8 cellular contexts compared by ENCODE assay signal in the genomic region with DNA sequence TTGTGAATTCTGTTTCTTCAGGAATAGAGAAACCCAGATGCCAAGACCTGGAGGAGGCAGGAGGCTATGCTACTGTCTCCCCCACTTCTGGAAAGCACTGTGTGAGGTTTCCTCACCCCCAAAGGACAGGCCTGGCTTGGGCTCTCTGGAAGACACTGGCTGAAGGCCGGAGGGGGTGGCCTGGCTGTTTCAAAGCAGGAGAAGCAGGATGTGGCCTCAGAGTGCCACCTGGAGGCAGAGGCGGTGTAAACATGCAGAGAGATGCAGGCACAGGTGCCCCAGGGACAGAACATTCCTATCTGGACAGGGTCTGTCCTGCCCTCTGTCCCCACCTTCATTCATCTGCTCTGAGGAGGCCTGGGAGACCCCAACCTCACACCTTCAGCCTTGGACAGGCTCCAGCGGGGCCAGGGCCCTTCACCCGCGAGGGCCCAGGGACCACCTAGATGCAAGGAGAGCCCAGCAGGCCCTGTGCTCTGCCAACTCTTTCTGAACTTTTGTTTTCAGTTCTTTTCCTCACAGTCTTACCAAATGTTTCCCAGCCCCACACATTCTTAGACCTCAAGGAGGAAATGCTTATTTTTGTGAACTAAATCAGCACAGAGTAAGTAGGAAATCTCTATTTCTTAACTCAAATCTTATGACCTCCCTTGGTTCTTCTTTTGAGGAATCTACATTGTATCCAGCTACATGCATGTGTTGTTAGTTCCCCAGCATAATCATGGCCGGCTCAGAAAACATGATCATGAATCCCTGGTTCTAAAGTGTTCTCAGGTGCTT.
DNase-seq lines count a peak whose midpoint lies in the region; ATAC-seq and TF ChIP-seq lines count a peak whose summit lies in the region.

No MANE protein-coding gene starts in this region.

- no peak for TF ChIP-seq POLR2A in HCT116 (IDR thresholded peaks at IDR 0.05; ENCODE audit: borderline replicate concordance, extremely low read depth, insufficient read depth, insufficient read length)
- no peak for TF ChIP-seq POLR2A in vagina (IDR thresholded peaks at IDR 0.05)

- H4K20me1 ChIP-seq in DND-41 (ENCODE audit: insufficient read depth, low read length) (no peaks in the 10 kb centered on the region; the same call in 1 of the 2 replicates), HCT116 (ENCODE audit: insufficient read depth) (no peaks in the 10 kb centered on the region), neural progenitor cell (ENCODE audit: low read depth) (peaks cover 6% of the 10 kb centered on the region)

- H3K9me3 ChIP-seq in DND-41 (ENCODE audit: insufficient read depth, low read length, severe bottlenecking) (no peaks in the 10 kb centered on the region), HCT116 (ENCODE audit: control insufficient read depth in 1 of 2, insufficient read depth in 1 of 2, low read depth in 1 of 2, low read length in 2 of 2) (no peaks in the 10 kb centered on the region), neural progenitor cell (ENCODE audit: low read depth) (no peaks in the 10 kb centered on the region), vagina (no peaks in the 10 kb centered on the region)

- H3K9me3 Mint-ChIP-seq in neural progenitor cell = no peaks in the 10 kb centered on the region

- H3K9me2 ChIP-seq in HCT116 (ENCODE audit: insufficient read depth) = no peaks in the 10 kb centered on the region

- H3K4me3 Mint-ChIP-seq in neural progenitor cell = no peak overlapping the region

- H3K9ac ChIP-seq in DND-41 (ENCODE audit: low read depth, low read length) = no peak overlapping the region
- no peak overlapping the region for H3K9ac ChIP-seq in HCT116 (ENCODE audit: low read length)
- H3K9ac ChIP-seq in neural progenitor cell = no peak overlapping the region

- no peaks in the 10 kb centered on the region for H3K79me2 ChIP-seq in DND-41 (ENCODE audit: insufficient read depth, low read length)
- H3K79me2 ChIP-seq in HCT116 (ENCODE audit: insufficient read depth, low read length) = no peaks in the 10 kb centered on the region
- H3K79me2 ChIP-seq in neural progenitor cell (ENCODE audit: low read depth) = no peaks in the 10 kb centered on the region

- TF ChIP-seq RAD21 in HCT116 (IDR thresholded peaks at IDR 0.05; ENCODE audit: low read depth) = peak; percentile 89

- H3K36me3 ChIP-seq in DND-41 (ENCODE audit: insufficient read depth, low read length) (no peaks in the 10 kb centered on the region), HCT116 (ENCODE audit: control insufficient read depth in 1 of 2, insufficient read depth in 2 of 2, low read length in 2 of 2) (no peaks in the 10 kb centered on the region), neural progenitor cell (no peaks in the 10 kb centered on the region), vagina (no peaks in the 10 kb centered on the region)

- no peak overlapping the region for H2AFZ ChIP-seq in DND-41 (ENCODE audit: low read depth, low read length)
- no peak overlapping the region for H2AFZ ChIP-seq in HCT116 (ENCODE audit: low read depth, low read length, poor library complexity, severe bottlenecking)
- H2AFZ ChIP-seq in neural progenitor cell (replicated peaks) = no peak overlapping the region

- no TSS peak for BruUV-seq in HCT116 (replicated peaks; lab: Mats Ljungman, UMichigan)

- no peaks in the 10 kb centered on the region for H3K4me1 ChIP-seq in DND-41 (ENCODE audit: insufficient read depth, low read length)
- no peaks in the 10 kb centered on the region for H3K4me1 ChIP-seq in HCT116 (ENCODE audit: control insufficient read depth in 1 of 2, insufficient read depth in 2 of 2, low read length in 2 of 2)
- peaks cover 20% of the 10 kb centered on the region for H3K4me1 ChIP-seq in neural progenitor cell
- H3K4me1 ChIP-seq in vagina = no peaks in the 10 kb centered on the region

- DNase-seq in DND-41 = peak; percentile 72
- peak; percentile 35 for DNase-seq in HCT116 (ENCODE audit: low read depth, low spot score)
- DNase-seq in NCI-H526 (lab: John Stamatoyannopoulos, UW) = peak; percentile 32 to 79
- peak; percentile 37 for DNase-seq in activated T-cell treated with anti-CD3 and anti-CD28 coated beads for 48 hours (ENCODE audit: low read depth)
- peak; percentile 59 for DNase-seq in fibroblast of pulmonary artery (ENCODE audit: low read depth)
- peak; percentile 82 for DNase-seq in neural progenitor cell (ENCODE audit: low spot score)
- DNase-seq in vagina (ENCODE audit: extremely low spot score in 2 of 2) = peak in 1 of 2 donors; percentile 81
- no peak for DNase-seq in GF-D8 (lab: John Stamatoyannopoulos, UW)

- H3K4me3 ChIP-seq in DND-41 (ENCODE audit: low read depth in 1 of 2, low read length in 2 of 2) (no peak overlapping the region), HCT116 (replicated peaks in 1 of 2; ENCODE audit: low read depth in 1 of 2, low read length in 2 of 2) (no peak overlapping the region), fibroblast of pulmonary artery (replicated peaks; ENCODE audit: low read depth, low read length) (no peak overlapping the region), neural progenitor cell (no peak overlapping the region), vagina (no peak overlapping the region)

- RAD21 ChIA-PET in HCT116 (lab: Charles Lee; ENCODE audit: low non-redundant PET in 1 of 2, low total read pairs in 2 of 2, uncharacterized antibody in 2 of 2, unreplicated experiment in 2 of 2) = interaction anchor here in 1 of 2 experiments (1.5 kb wide), 1 partner anchor 684 kb away, joined by 4 read pairs; no protein-coding TSS in a partner anchor

- no peaks in the 10 kb centered on the region for H3K36me3 Mint-ChIP-seq in neural progenitor cell

- no peak overlapping the region for H3K27ac Mint-ChIP-seq in neural progenitor cell

- H3K4me1 Mint-ChIP-seq in neural progenitor cell = peaks cover 17% of the 10 kb centered on the region

- intact Hi-C loops in HCT116 (cut with micrococcal nuclease) (loop anchor here (1.0 to 5.0 kb wide), 4 partner anchors 66 to 684 kb away; no protein-coding TSS in a partner anchor), vagina (cut with DNase I) (no loop called here)

- no peaks in the 10 kb centered on the region for H3K27me3 ChIP-seq in DND-41 (ENCODE audit: insufficient read depth, low read length, poor library complexity)
- peaks cover 4% of the 10 kb centered on the region; the same call in 1 of the 2 replicates for H3K27me3 ChIP-seq in HCT116 (ENCODE audit: insufficient read depth, low read length)
- H3K27me3 ChIP-seq in neural progenitor cell = peaks cover 7% of the 10 kb centered on the region
- H3K27me3 ChIP-seq in vagina = no peaks in the 10 kb centered on the region

- POLR2A ChIA-PET in HCT116 (lab: Charles Lee) = no interaction called here

- H3K27me3 Mint-ChIP-seq in neural progenitor cell (ENCODE audit: insufficient read depth, low read depth) = peaks cover 11% of the 10 kb centered on the region

- TF ChIP-seq CTCF in DND-41 (IDR thresholded peaks at IDR 0.05; ENCODE audit: borderline replicate concordance, extremely low read depth, low read length, poor library complexity, severe bottlenecking) (peak; percentile 94), HCT116 (IDR thresholded peaks at IDR 0.05 in 2 of 3, conservative IDR thresholded peaks at IDR 0.05 in 1 of 3; ENCODE audit: borderline replicate concordance in 1 of 3, insufficient read depth in 1 of 3, low read depth in 2 of 3, low read length in 2 of 3) (peak; percentile 74 to 78 (median 77)), fibroblast of pulmonary artery (IDR thresholded peaks at IDR 0.05; ENCODE audit: low read length, missing control alignments) (peak; percentile 82), neural progenitor cell (IDR thresholded peaks at IDR 0.05) (peak; percentile 81), vagina (IDR thresholded peaks at IDR 0.05) (peak; percentile 18 to 57 (median 49))

- H3K27ac ChIP-seq in DND-41 (ENCODE audit: low read length) (no peak overlapping the region), HCT116 (ENCODE audit: low read depth, low read length) (no peak overlapping the region), neural progenitor cell (no peak overlapping the region), vagina (no peak overlapping the region)

- H3F3A ChIP-seq in neural progenitor cell (ENCODE audit: low read depth) = peaks cover 17% of the 10 kb centered on the region

- CTCF ChIA-PET in HCT116 (lab: Charles Lee) = interaction anchor here (0.7 to 1.0 kb wide), 2 partner anchors 424 to 684 kb away, joined by 3 read pairs; no protein-coding TSS in a partner anchor

- no peak overlapping the region for H3K4me2 ChIP-seq in DND-41 (ENCODE audit: insufficient read depth, low read length)
- no peak overlapping the region for H3K4me2 ChIP-seq in HCT116 (ENCODE audit: low read length)
- H3K4me2 ChIP-seq in neural progenitor cell = no peak overlapping the region

- ATAC-seq in DND-41 (ENCODE audit: insufficient read depth, low read depth) (peak; percentile 83), HCT116 (peak; percentile 94)

TF ChIP-seq in HCT116, 20 proteins besides CTCF, POLR2A, EP300 and RAD21:
- TF ChIP-seq EZH2phosphoT487 (IDR thresholded peaks at IDR 0.05; ENCODE audit: borderline replicate concordance) (no peak), ZBTB33 (IDR thresholded peaks at IDR 0.05; ENCODE audit: extremely low read depth, insufficient replicate concordance, low read length) (no peak), ZNF274 (IDR thresholded peaks at IDR 0.05; ENCODE audit: low read depth, low read length) (no peak), POLR2AphosphoS5 (IDR thresholded peaks at IDR 0.05; ENCODE audit: low read depth, low read length) (no peak), EGR1 (IDR thresholded peaks at IDR 0.05; ENCODE audit: low read depth) (no peak), ELF1 (IDR thresholded peaks at IDR 0.05; ENCODE audit: borderline replicate concordance, low read depth) (no peak), EZH2 (IDR thresholded peaks at IDR 0.05) (no peak)
TF ChIP-seq in HCT116: peak in this region for 0.
